Comparison of ENCODE assay signal across 11 cellular contexts in the genomic region with DNA sequence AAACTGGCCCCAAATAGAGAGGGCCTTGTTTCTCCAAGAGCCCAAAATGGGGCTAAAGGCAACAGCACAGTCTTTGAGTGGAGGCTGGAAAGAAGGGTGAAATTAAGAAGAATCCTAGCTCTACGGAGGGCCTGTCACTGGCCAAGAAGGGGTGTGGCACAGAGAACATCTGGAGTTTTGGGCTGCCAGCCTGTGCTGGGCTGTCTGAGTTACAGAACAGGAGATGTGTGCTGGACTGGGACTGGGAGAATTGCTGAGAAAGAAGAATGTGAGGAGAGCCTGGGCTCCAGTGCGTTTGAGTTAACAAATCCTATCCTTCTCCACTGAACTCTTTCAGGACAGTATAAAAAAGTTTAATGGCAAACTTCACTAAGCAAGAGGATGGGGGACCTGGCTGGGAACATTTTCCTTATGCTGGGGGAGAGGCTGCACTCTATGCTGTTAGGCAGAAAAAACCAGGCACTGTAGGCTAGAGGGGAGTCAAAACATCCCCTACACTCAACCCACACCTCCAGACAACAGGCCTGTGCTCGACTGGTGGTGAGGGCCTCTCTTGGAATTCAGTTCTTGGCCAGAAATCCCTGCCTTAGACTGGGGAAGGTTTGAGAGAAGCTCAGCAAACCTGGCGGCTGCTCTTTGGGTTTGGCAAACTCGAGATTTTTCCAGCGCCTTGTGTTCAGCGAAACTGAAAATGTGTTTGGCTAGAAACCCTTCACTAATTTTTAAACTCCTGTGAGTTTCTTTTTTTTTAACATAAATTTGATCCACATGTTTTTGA.
DNase-seq lines count a peak whose midpoint lies in the region; ATAC-seq and TF ChIP-seq lines count a peak whose summit lies in the region.
"Had no signal": no experiment of that assay in that cellular context is flagged by ENCODE, and none has a peak within 500 bp of the region (broad histone marks: within the 10 kb centered on the region; RNA-seq: fewer than 3 reads in every experiment).

No MANE protein-coding gene starts in this region.

- H3K4me3 ChIP-seq in H7 (ENCODE audit: insufficient read depth, low read depth, low read length) (no peak overlapping the region), dorsolateral prefrontal cortex (no peak overlapping the region)

- no peak for TF ChIP-seq CTCF in dorsolateral prefrontal cortex (IDR thresholded peaks at IDR 0.05 in 54 of 56, conservative IDR thresholded peaks at IDR 0.05 in 2 of 56; ENCODE audit: low read depth in 1 of 56, partially characterized antibody in 56 of 56)

- H3K27me3 ChIP-seq in H7 (ENCODE audit: control insufficient read depth, insufficient read depth, low read length) = no peaks in the 10 kb centered on the region
- H3K27me3 ChIP-seq in dorsolateral prefrontal cortex = no peaks in the 10 kb centered on the region

- peak overlapping the region in 56 of 59 donors; percentile 0 to 81 (median 60) for H3K27ac ChIP-seq in dorsolateral prefrontal cortex

- peak; percentile 24 for DNase-seq in H7
- peak in 4 of 10 donors; percentile 23 to 53 (median 43) for DNase-seq in dorsolateral prefrontal cortex
- DNase-seq in left colon = peak; percentile 14 to 32
- peak; percentile 75 for DNase-seq in stromal cell of bone marrow (ENCODE audit: low read depth)
- DNase-seq in NCI-H510A (lab: John Stamatoyannopoulos, UW) = no peak
- DNase-seq in NCI-H2107 (lab: John Stamatoyannopoulos, UW) = no peak
- DNase-seq: activated CD4-positive, alpha-beta memory T cell treated with anti-CD3 and anti-CD28 coated beads for 36 hours; Caco-2; naive thymus-derived CD4-positive, alpha-beta T cell had no signal

- intact Hi-C loops in dorsolateral prefrontal cortex (cut with DNase I) = no loop called here
- intact Hi-C loops in left colon (cut with DNase I, micrococcal nuclease) = no loop called here

- H3K36me3 ChIP-seq in H7 (replicated peaks; ENCODE audit: control insufficient read depth, insufficient read depth, low read length) = no peaks in the 10 kb centered on the region

- ATAC-seq in left colon = no peak
- ATAC-seq in HG02759 (IDR thresholded peaks at IDR 0.05; ENCODE audit: unreplicated experiment) = no peak
- ATAC-seq in GM21619 (IDR thresholded peaks at IDR 0.05; ENCODE audit: unreplicated experiment) = no peak
- ATAC-seq: naive thymus-derived CD4-positive, alpha-beta T cell had no signal

Comparison
In these comparisons a context has a peak if more than half of its experiments do, and no peak if none do; other contexts are left out.
1. DNase-seq: peak in H7 (single experiment), left colon (2 of 2) and stromal cell of bone marrow (single experiment); none in NCI-H510A (single experiment) and NCI-H2107 (single experiment).